16 cellular contexts compared by ENCODE assay signal in genomic region chr4:7128651-7129050, GRCh38.
A peak's percentile ranks its signal among the peaks of the same experiment; 100 is the strongest.
DNase-seq lines count a peak whose midpoint lies in the region; TF ChIP-seq lines count a peak whose summit lies in the region.
"Had no signal": no experiment of that assay in that cellular context is flagged by ENCODE, and none has a peak within 500 bp of the region (broad histone marks: within the 10 kb centered on the region; RNA-seq: fewer than 3 reads in every experiment).

No MANE protein-coding gene starts in this region.

- H3K27ac Mint-ChIP-seq in endothelial cell (ENCODE audit: unreplicated experiment) = no peak overlapping the region
- H3K27ac Mint-ChIP-seq: CD14-positive monocyte had no signal

- intact Hi-C loops in dorsolateral prefrontal cortex (cut with DNase I) = no loop called here

- H3K9me3 ChIP-seq in BLaER1 = peaks cover 7% of the 10 kb centered on the region; the same call in 1 of the 2 replicates
- H3K9me3 ChIP-seq in BLaER1 treated with 17β-estradiol and CSF1 and Interleukin-3, amounts not matched to agents 10 nM and 100 nM (replicated peaks in 1 of 11) = peaks cover 0 to 10% (median 7%) of the 10 kb centered on the region in 11 experiments; a peak in 12 of 22 replicates
- H3K9me3 ChIP-seq: BE2C, HAP-1 had no signal

- H3K27me3 ChIP-seq in BLaER1 = no peaks in the 10 kb centered on the region
- peaks cover 0 to 12% (median 0%) of the 10 kb centered on the region in 11 experiments; a peak in 2 of 22 replicates for H3K27me3 ChIP-seq in BLaER1 treated with 17β-estradiol and CSF1 and Interleukin-3, amounts not matched to agents 10 nM and 100 nM
- H3K27me3 ChIP-seq in dorsolateral prefrontal cortex = no peaks in the 10 kb centered on the region
- H3K27me3 ChIP-seq: BE2C had no signal

- DNase-seq in NCI-H2029 (lab: John Stamatoyannopoulos, UW) (peak; percentile 85), kidney tubule cell (ENCODE audit: low spot score) (peak; percentile 9), endothelial cell (ENCODE audit: low spot score) (no peak), occipital lobe (lab: John Stamatoyannopoulos, UW) (no peak), DMS153 treated with DMSO at 0.1 percent for 48 hours (lab: John Stamatoyannopoulos, UW; ENCODE audit: unreplicated experiment) (no peak), dorsolateral prefrontal cortex (no peak)
- DNase-seq: ACHN; BE2C; CD4-positive, alpha-beta memory T cell; DMS153; GM23248 had no signal

- no peaks in the 10 kb centered on the region for H3K9me3 Mint-ChIP-seq in endothelial cell (ENCODE audit: unreplicated experiment)

- H3K9ac ChIP-seq in BLaER1 = no peak overlapping the region
- no peak overlapping the region for H3K9ac ChIP-seq in BLaER1 treated with 17β-estradiol and CSF1 and Interleukin-3, amounts not matched to agents 10 nM and 100 nM
- H3K9ac ChIP-seq: GM23248 had no signal

- peaks cover 64% of the 10 kb centered on the region for H3K4me1 ChIP-seq in BLaER1
- H3K4me1 ChIP-seq in BLaER1 treated with 17β-estradiol and CSF1 and Interleukin-3, amounts not matched to agents 10 nM and 100 nM = peaks cover 49 to 67% (median 63%) of the 10 kb centered on the region in 10 experiments
- H3K4me1 ChIP-seq: BE2C, HAP-1 had no signal

- H3K4me2 ChIP-seq in BLaER1 = peak overlapping the region; percentile 94
- peak overlapping the region in 10 of 11 experiments; percentile 53 to 94 (median 85); a peak in 19 of 22 replicates for H3K4me2 ChIP-seq in BLaER1 treated with 17β-estradiol and CSF1 and Interleukin-3, amounts not matched to agents 10 nM and 100 nM

- no peaks in the 10 kb centered on the region for H3K4me1 Mint-ChIP-seq in endothelial cell (ENCODE audit: unreplicated experiment)
- H3K4me1 Mint-ChIP-seq: CD14-positive monocyte; CD4-positive, alpha-beta memory T cell had no signal

- H3K4me3 ChIP-seq in BLaER1 (no peak overlapping the region), dorsolateral prefrontal cortex (no peak overlapping the region)
- H3K4me3 ChIP-seq in BLaER1 treated with 17β-estradiol and CSF1 and Interleukin-3, amounts not matched to agents 10 nM and 100 nM = no peak overlapping the region
- H3K4me3 ChIP-seq: GM23248, HAP-1 had no signal

- H4K20me1 ChIP-seq in BLaER1 = no peaks in the 10 kb centered on the region
- peaks cover 0 to 5% (median 0%) of the 10 kb centered on the region in 11 experiments; a peak in 1 of 22 replicates for H4K20me1 ChIP-seq in BLaER1 treated with 17β-estradiol and CSF1 and Interleukin-3, amounts not matched to agents 10 nM and 100 nM

- H3K27ac ChIP-seq in BLaER1 = no peak overlapping the region
- no peak overlapping the region for H3K27ac ChIP-seq in BLaER1 treated with 17β-estradiol and CSF1 and Interleukin-3, amounts not matched to agents 10 nM and 100 nM
- no peak overlapping the region for H3K27ac ChIP-seq in dorsolateral prefrontal cortex
- H3K27ac ChIP-seq: GM23248, HL-60 had no signal

- TF ChIP-seq CTCF in endothelial cell (IDR thresholded peaks at IDR 0.05; ENCODE audit: unreplicated experiment) (no peak), dorsolateral prefrontal cortex (IDR thresholded peaks at IDR 0.05 in 54 of 56, conservative IDR thresholded peaks at IDR 0.05 in 2 of 56; ENCODE audit: low read depth in 1 of 56, partially characterized antibody in 56 of 56) (no peak)

- H3K36me3 ChIP-seq in BLaER1 = no peaks in the 10 kb centered on the region
- no peaks in the 10 kb centered on the region for H3K36me3 ChIP-seq in BLaER1 treated with 17β-estradiol and CSF1 and Interleukin-3, amounts not matched to agents 10 nM and 100 nM
- H3K36me3 ChIP-seq: BE2C, HAP-1 had no signal

- no peaks in the 10 kb centered on the region for H3K36me3 Mint-ChIP-seq in endothelial cell (ENCODE audit: low read depth, unreplicated experiment)
- H3K36me3 Mint-ChIP-seq: CD14-positive monocyte; CD4-positive, alpha-beta memory T cell had no signal

- peaks cover 2% of the 10 kb centered on the region for H3K27me3 Mint-ChIP-seq in endothelial cell (ENCODE audit: unreplicated experiment)

- no peak overlapping the region for H3K4me3 Mint-ChIP-seq in endothelial cell (ENCODE audit: unreplicated experiment)
- H3K4me3 Mint-ChIP-seq: CD14-positive monocyte; CD4-positive, alpha-beta memory T cell had no signal

Comparison
In these comparisons a context has a peak if more than half of its experiments do, and no peak if none do; other contexts are left out.
1. DNase-seq: peak in NCI-H2029 (single experiment) and kidney tubule cell (single experiment); none in endothelial cell (single experiment), occipital lobe (single experiment), DMS153 treated with DMSO at 0.1 percent for 48 hours (single experiment) and dorsolateral prefrontal cortex (0 of 10).